Comparison of ENCODE assay signal across 8 cellular contexts in the genomic region with DNA sequence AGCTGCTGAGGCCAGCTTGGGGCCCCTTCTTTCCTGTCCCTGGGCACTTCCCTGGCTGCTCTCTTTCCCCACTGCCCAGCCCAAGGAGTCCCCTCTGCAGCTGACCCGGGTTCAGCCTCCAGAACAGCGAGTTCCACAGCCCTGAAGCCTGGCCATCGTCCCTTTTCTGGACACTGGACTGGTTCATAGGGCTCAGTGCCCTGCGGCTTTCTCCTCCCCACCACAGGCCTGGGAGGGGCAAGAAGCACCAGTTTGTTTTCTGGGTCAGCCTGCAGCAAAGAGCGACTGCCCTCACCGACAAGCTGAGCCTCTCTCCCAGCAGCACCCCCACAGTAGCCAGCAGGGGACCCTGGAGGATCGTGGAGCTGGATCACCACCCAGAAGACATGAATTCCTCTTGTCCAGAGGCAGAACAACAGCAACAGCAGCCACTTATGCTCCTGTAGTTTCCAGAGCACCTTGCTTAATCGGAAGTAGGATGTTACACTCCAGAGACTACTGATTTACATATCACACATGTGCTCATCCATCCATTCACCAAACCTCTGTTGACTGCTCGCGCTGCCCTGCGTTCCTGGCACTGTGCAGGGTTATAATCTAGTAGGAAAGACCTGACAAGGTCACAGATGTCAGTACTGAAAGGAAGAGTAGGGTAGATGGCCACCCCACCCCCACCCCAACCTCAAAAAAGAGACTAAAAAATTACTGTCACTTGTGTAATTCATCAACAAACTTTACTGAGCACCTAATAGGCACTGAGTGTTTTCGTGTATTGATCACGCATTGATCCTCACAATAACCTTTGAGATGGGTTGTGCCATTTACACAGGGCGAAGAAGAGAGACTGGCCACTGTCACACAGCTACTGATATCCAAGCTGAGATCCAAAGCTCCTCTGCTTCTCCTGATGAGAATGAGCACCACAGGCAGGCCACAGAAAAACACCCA. TPM values are rescaled to one million over a fixed set of nuclear protein-coding genes. Genes with fewer than 3 reads are reported as not detected.
DNase-seq lines count a peak whose midpoint lies in the region; ATAC-seq and TF ChIP-seq lines count a peak whose summit lies in the region.

No MANE protein-coding gene starts in this region.

- H3K9me3 Mint-ChIP-seq in activated naive CD4-positive, alpha-beta T cell treated with anti-CD3 and anti-CD28 coated beads, Interleukin-2, amount 50 U/mL, for 72 hours, result peaks cover 4 to 9% of the 10 kb centered on the region in 2 donors

- no peaks in the 10 kb centered on the region for H3K4me1 ChIP-seq in right cardiac atrium (ENCODE audit: control insufficient read depth, insufficient read depth, low read length)

- 32% methylated on average over 14 of the region's 14 CpGs for WGBS in right cardiac atrium

- TF ChIP-seq CTCF in AG04450 (IDR thresholded peaks at IDR 0.05; ENCODE audit: low read depth, low read length) (peak; percentile 29), retinal pigment epithelial cell (conservative IDR thresholded peaks at IDR 0.05; ENCODE audit: low read depth, low read length) (peak; percentile 23)

- DNase-seq in AG04450 (ENCODE audit: low read depth, low spot score) (no peak), right cardiac atrium (peak; percentile 84 to 91 (median 88)), retinal pigment epithelial cell (ENCODE audit: low read depth) (no peak), NCI-H2081 (lab: John Stamatoyannopoulos, UW) (no peak)
- DNase-seq in activated naive CD4-positive, alpha-beta T cell treated with anti-CD3 and anti-CD28 coated beads, Interleukin-2, amount 50 U/mL, for 72 hours (ENCODE audit: low spot score in 2 of 2), result no peak
- DNase-seq in stimulated activated CD8-positive, alpha-beta memory T cell treated with anti-CD3 and anti-CD28 coated beads, Interleukin-4, amount 100 ng/mL, for 48 hours, result no peak

- ATAC-seq in GM18868 (IDR thresholded peaks at IDR 0.05; ENCODE audit: unreplicated experiment) (peak; percentile 50), HG03442 (IDR thresholded peaks at IDR 0.05; ENCODE audit: unreplicated experiment) (peak; percentile 52), right cardiac atrium (peak; percentile 90 to 91)
- ATAC-seq in activated naive CD4-positive, alpha-beta T cell treated with anti-CD3 and anti-CD28 coated beads, Interleukin-2, amount 50 U/mL, for 72 hours, result peak; percentile 62 to 66

- H3K27ac Mint-ChIP-seq in activated naive CD4-positive, alpha-beta T cell treated with anti-CD3 and anti-CD28 coated beads, Interleukin-2, amount 50 U/mL, for 72 hours, result peak overlapping the region; percentile 94 to 96

- CTCF ChIA-PET in AG04450 (lab: Charles Lee), result interaction anchor here (0.9 to 2.2 kb wide), 5 partner anchors 13 to 181 kb away, joined by 3 to 8 read pairs (median 3); a partner anchor contains a TSS

- H3K27ac ChIP-seq in AG04450 (ENCODE audit: low read depth, low read length), result peak overlapping the region; percentile 47
- peak overlapping the region; percentile 90 for H3K27ac ChIP-seq in right cardiac atrium (ENCODE audit: low read length)

- intact Hi-C loops in right cardiac atrium (cut with DNase I), result no loop called here

- POLR2A ChIA-PET in AG04450 (lab: Yijun Ruan, JAX), result interaction anchor here (0.7 to 1.1 kb wide), 2 partner anchors 80 to 81 kb away, joined by 3 to 6 read pairs; a partner anchor contains a TSS

- peaks cover 0 to 9% of the 10 kb centered on the region in 2 donors for H3K36me3 Mint-ChIP-seq in activated naive CD4-positive, alpha-beta T cell treated with anti-CD3 and anti-CD28 coated beads, Interleukin-2, amount 50 U/mL, for 72 hours

- H3K9me3 ChIP-seq in AG04450 (ENCODE audit: control insufficient read depth, insufficient read depth, low read length), result no peaks in the 10 kb centered on the region
- H3K9me3 ChIP-seq in right cardiac atrium (ENCODE audit: control insufficient read depth, low read length), result no peaks in the 10 kb centered on the region

- H3K27me3 ChIP-seq in AG04450 (ENCODE audit: control insufficient read depth, insufficient read depth, low read length) (peaks cover under 1% of the 10 kb centered on the region), right cardiac atrium (ENCODE audit: control insufficient read depth, insufficient read depth) (no peaks in the 10 kb centered on the region)

- H3K4me3 ChIP-seq in AG04450 (ENCODE audit: low read depth, low read length) (no peak overlapping the region), right cardiac atrium (ENCODE audit: low read length) (peak overlapping the region; percentile 3), retinal pigment epithelial cell (ENCODE audit: low read length) (no peak overlapping the region)

RNA-seq across cellular contexts. Expression of a gene that starts 13.0 kb away (rescaled TPM):
- not detected in 2 replicates for polyA plus RNA-seq in AG04450 (2011; rRNA removed)
- polyA minus RNA-seq in AG04450 (2011; rRNA and poly(A)+ RNA removed), result not detected in 2 replicates
- total RNA-seq in activated naive CD4-positive, alpha-beta T cell treated with anti-CD3 and anti-CD28 coated beads, Interleukin-2, amount 50 U/mL, for 72 hours, result 10 to 100 TPM in 1 of 2 donors, 1 to 10 TPM in 1; 9.3 to 25.9 TPM
- total RNA-seq in right cardiac atrium, result not detected
- polyA plus RNA-seq in right cardiac atrium, result 0.34 TPM

RNA-seq across cellular contexts. Expression of a gene that starts 55.1 kb away (rescaled TPM):
- 2.5 and 5.7 TPM in 2 replicates for polyA plus RNA-seq in AG04450 (2011; rRNA removed)
- 6.5 and 7.3 TPM in 2 replicates for polyA minus RNA-seq in AG04450 (2011; rRNA and poly(A)+ RNA removed)
- 10 to 100 TPM; 46.6 to 57.4 TPM for total RNA-seq in activated naive CD4-positive, alpha-beta T cell treated with anti-CD3 and anti-CD28 coated beads, Interleukin-2, amount 50 U/mL, for 72 hours
- total RNA-seq in right cardiac atrium, result 10 to 100 TPM; 44.0 to 76.7 (median 54.6) TPM
- polyA plus RNA-seq in right cardiac atrium, result 29.9 TPM

Comparison
In these comparisons a context has a peak if more than half of its experiments do, and no peak if none do; other contexts are left out.
1. DNase-seq: peak in right cardiac atrium (3 of 3); none in AG04450 (single experiment), activated naive CD4-positive, alpha-beta T cell treated with anti-CD3 and anti-CD28 coated beads, Interleukin-2, amount 50 U/mL, for 72 hours (0 of 2), retinal pigment epithelial cell (single experiment), NCI-H2081 (0 of 2) and stimulated activated CD8-positive, alpha-beta memory T cell treated with anti-CD3 and anti-CD28 coated beads, Interleukin-4, amount 100 ng/mL, for 48 hours (single experiment).
2. RNA of a gene that starts 13.0 kb away (total RNA-seq): 9.3 to 25.9 TPM in activated naive CD4-positive, alpha-beta T cell treated with anti-CD3 and anti-CD28 coated beads, Interleukin-2, amount 50 U/mL, for 72 hours; not detected in right cardiac atrium; every median in the first group is over 10 times any median in the second.
3. Peak in every context shown above with its lines, with median percentiles within 50 percentile points of each other: ATAC-seq.